In genomic region chr5:40679071-40679997, GRCh38 we compare ENCODE assay signal across 8 cellular contexts. TPM values are rescaled to one million over a fixed set of nuclear protein-coding genes. Genes with fewer than 3 reads are reported as not detected.
A peak's percentile ranks its signal among the peaks of the same experiment; 100 is the strongest.
DNase-seq lines count a peak whose midpoint lies in the region; ATAC-seq, FAIRE-seq and TF ChIP-seq lines count a peak whose summit lies in the region.

TSS of gene PTGER4 (plus strand) at chr5:40679915. CDS start at chr5:40680994, 1,079 bp downstream.

- peak within 1 kb of the TSS; percentile 87 to 98 (median 96) for H3K27ac Mint-ChIP-seq in naive thymus-derived CD4-positive, alpha-beta T cell
- H3K27ac Mint-ChIP-seq in stimulated activated memory B cell treated with anti-CD40 and anti-IgM and Interleukin-4, amounts not matched to agents 10 μg/mL and 1 μg/mL and 100 μg/mL, for 72 hours: peak within 1 kb of the TSS; percentile 91

- CTCF ChIA-PET in naive thymus-derived CD4-positive, alpha-beta T cell (lab: Charles Lee): interaction anchor here (0.5 to 2.1 kb wide), 6 partner anchors 10 to 1478 kb away, joined by 3 to 6 read pairs (median 4); no protein-coding TSS in a partner anchor

- H3K27me3 ChIP-seq in HUES64 (ENCODE audit: insufficient read depth, low read length): peaks cover 51% of the 10 kb centered on the region
- no peaks in the 10 kb centered on the region for H3K27me3 ChIP-seq in naive thymus-derived CD4-positive, alpha-beta T cell (ENCODE audit: control insufficient read depth in 2 of 2, insufficient read depth in 2 of 2, low read length in 2 of 2)

- WGBS in HUES64: under 1% methylated on average over 62 of the region's 67 CpGs

- TF ChIP-seq CTCF in D721Med (IDR thresholded peaks at IDR 0.05; ENCODE audit: insufficient read depth, missing control alignments): no peak

- peaks cover 0 to 4% (median 0%) of the 10 kb centered on the region in 11 donors for H3K9me3 Mint-ChIP-seq in naive thymus-derived CD4-positive, alpha-beta T cell
- H3K9me3 Mint-ChIP-seq in stimulated activated memory B cell treated with anti-CD40 and anti-IgM and Interleukin-4, amounts not matched to agents 10 μg/mL and 1 μg/mL and 100 μg/mL, for 72 hours: no peaks in the 10 kb centered on the region

- peaks cover 30% of the 10 kb centered on the region for H3K4me1 ChIP-seq in HUES64 (ENCODE audit: insufficient read depth, low read length)
- peaks cover 27 to 38% of the 10 kb centered on the region in 2 donors for H3K4me1 ChIP-seq in naive thymus-derived CD4-positive, alpha-beta T cell (ENCODE audit: control insufficient read depth in 2 of 2, insufficient read depth in 2 of 2, low read length in 2 of 2)

- DNase-seq in D721Med (ENCODE audit: insufficient read length, low spot score) (peak; percentile 93), RPMI7951 (ENCODE audit: low read depth) (peak; percentile 93), activated T-helper 1 cell treated with Interleukin-2 at 50 U/mL for 16 hours (ENCODE audit: low read depth) (peak; percentile 83), fibroblast of gingiva (ENCODE audit: low read depth) (peak; percentile 93)
- DNase-seq in naive thymus-derived CD4-positive, alpha-beta T cell: peak; percentile 82 to 96 (median 87)

- FAIRE-seq in D721Med (lab: Jason Lieb, UNC): no peak

- no peaks in the 10 kb centered on the region for H3K36me3 ChIP-seq in HUES64 (ENCODE audit: insufficient read depth, low read length)
- H3K36me3 ChIP-seq in naive thymus-derived CD4-positive, alpha-beta T cell (ENCODE audit: control insufficient read depth in 2 of 3, insufficient read depth in 3 of 3, low read length in 3 of 3): peaks cover 0 to 23% (median 0%) of the 10 kb centered on the region in 3 experiments

- H3K4me3 ChIP-seq in HUES64 (ENCODE audit: low read length): peak within 1 kb of the TSS; percentile 76
- peak within 1 kb of the TSS; percentile 77 for H3K4me3 ChIP-seq in naive thymus-derived CD4-positive, alpha-beta T cell (ENCODE audit: low read length)

- H3K27ac ChIP-seq in HUES64 (ENCODE audit: low read depth, low read length): peak within 1 kb of the TSS; percentile 60; the same call in 1 of the 2 replicates
- peak within 1 kb of the TSS; percentile 99 for H3K27ac ChIP-seq in naive thymus-derived CD4-positive, alpha-beta T cell (ENCODE audit: low read depth, low read length)

- peak within 1 kb of the TSS; percentile 93 to 100 (median 98) for H3K4me3 Mint-ChIP-seq in naive thymus-derived CD4-positive, alpha-beta T cell
- H3K4me3 Mint-ChIP-seq in stimulated activated memory B cell treated with anti-CD40 and anti-IgM and Interleukin-4, amounts not matched to agents 10 μg/mL and 1 μg/mL and 100 μg/mL, for 72 hours: peak within 1 kb of the TSS; percentile 96

- intact Hi-C loops in naive thymus-derived CD4-positive, alpha-beta T cell (cut with micrococcal nuclease): loop anchor here (1.0 to 10.0 kb wide), 19 partner anchors 9 to 1607 kb away; partner anchors contain the start of genes RIMOC1 (in 2 of the 2), RPL37 (in 2 of the 2), TTC33 (in 2 of the 2) and PRKAA1 (in 1 of the 2)

- POLR2A ChIA-PET in naive thymus-derived CD4-positive, alpha-beta T cell (lab: Charles Lee): interaction anchor here (0.6 to 4.4 kb wide), 11 partner anchors 8 to 274 kb away, joined by 3 to 79 read pairs (median 6); no protein-coding TSS in a partner anchor

- ATAC-seq in GM21515 (IDR thresholded peaks at IDR 0.05; ENCODE audit: unreplicated experiment): peak; percentile 81
- ATAC-seq in naive thymus-derived CD4-positive, alpha-beta T cell: peak; percentile 83
- peak; percentile 89 for ATAC-seq in stimulated activated memory B cell treated with anti-CD40 and anti-IgM and Interleukin-4, amounts not matched to agents 10 μg/mL and 1 μg/mL and 100 μg/mL, for 72 hours

- H3K9me3 ChIP-seq in HUES64 (ENCODE audit: insufficient read depth, low read depth, low read length): no peaks in the 10 kb centered on the region
- H3K9me3 ChIP-seq in naive thymus-derived CD4-positive, alpha-beta T cell (ENCODE audit: control insufficient read depth in 2 of 3, low read length in 3 of 3): no peaks in the 10 kb centered on the region

- peak within 1 kb of the TSS; percentile 60 for H3K9ac ChIP-seq in HUES64 (ENCODE audit: low read depth, low read length)

- no peaks in the 10 kb centered on the region for H3K27me3 Mint-ChIP-seq in naive thymus-derived CD4-positive, alpha-beta T cell
- H3K27me3 Mint-ChIP-seq in stimulated activated memory B cell treated with anti-CD40 and anti-IgM and Interleukin-4, amounts not matched to agents 10 μg/mL and 1 μg/mL and 100 μg/mL, for 72 hours: no peaks in the 10 kb centered on the region

- peaks cover 9 to 42% (median 15%) of the 10 kb centered on the region in 5 donors for H3K36me3 Mint-ChIP-seq in naive thymus-derived CD4-positive, alpha-beta T cell
- peaks cover 32% of the 10 kb centered on the region for H3K36me3 Mint-ChIP-seq in stimulated activated memory B cell treated with anti-CD40 and anti-IgM and Interleukin-4, amounts not matched to agents 10 μg/mL and 1 μg/mL and 100 μg/mL, for 72 hours

- peaks cover 34 to 63% (median 55%) of the 10 kb centered on the region in 7 donors for H3K4me1 Mint-ChIP-seq in naive thymus-derived CD4-positive, alpha-beta T cell
- peaks cover 52% of the 10 kb centered on the region for H3K4me1 Mint-ChIP-seq in stimulated activated memory B cell treated with anti-CD40 and anti-IgM and Interleukin-4, amounts not matched to agents 10 μg/mL and 1 μg/mL and 100 μg/mL, for 72 hours

RNA-seq across cellular contexts. Expression of gene PTGER4, which starts in this region (rescaled TPM):
- polyA plus RNA-seq in HUES64 (2013, experiment 1 of 2): 0.40 TPM
- polyA plus RNA-seq in HUES64 (2013, experiment 2 of 2): 1.1 TPM
- total RNA-seq in RPMI7951 (2014; rRNA removed; shearing (Covaris generic)): 1.2 and 2.2 TPM in 2 replicates
- total RNA-seq in naive thymus-derived CD4-positive, alpha-beta T cell: 100 to 1,000 TPM in 2 of 5 experiments, 10 to 100 TPM in 3; 39.6 to 422 (median 76.3) TPM
- 10 to 100 TPM; 38.5 to 56.0 TPM for polyA plus RNA-seq in naive thymus-derived CD4-positive, alpha-beta T cell

Comparison
In these comparisons a context has a peak if more than half of its experiments do, and no peak if none do; other contexts are left out.
1. Peak in every context shown above with its lines: DNase-seq, ATAC-seq, H3K4me3 ChIP-seq and H3K27ac ChIP-seq.
2. RNA of gene PTGER4 (total RNA-seq): 39.6 to 422 TPM in naive thymus-derived CD4-positive, alpha-beta T cell; 1.2 to 2.2 TPM in RPMI7951; every median in the first group is over 10 times any median in the second.